6 cellular contexts compared by ENCODE assay signal in genomic region chr2:221087779-221088178, GRCh38.
"Had no signal": no experiment of that assay in that cellular context is flagged by ENCODE, and none has a peak within 500 bp of the region (broad histone marks: within the 10 kb centered on the region; RNA-seq: fewer than 3 reads in every experiment).

No MANE protein-coding gene starts in this region.

- DNase-seq: IMR-90, KBM-7 had no signal

- H3K27ac Mint-ChIP-seq: IgD-negative memory B cell had no signal

- H3K4me1 Mint-ChIP-seq: IgD-negative memory B cell had no signal

- H3K4me3 ChIP-seq: K562 had no signal

- H3K27me3 Mint-ChIP-seq: IgD-negative memory B cell had no signal

- ATAC-seq: K562 had no signal

- H3K27ac ChIP-seq: HL-60 had no signal

- FAIRE-seq: HTR-8/SVneo, K562 had no signal

- H3K4me3 Mint-ChIP-seq: IgD-negative memory B cell had no signal
